29 cellular contexts compared by ENCODE assay signal in the genomic region with DNA sequence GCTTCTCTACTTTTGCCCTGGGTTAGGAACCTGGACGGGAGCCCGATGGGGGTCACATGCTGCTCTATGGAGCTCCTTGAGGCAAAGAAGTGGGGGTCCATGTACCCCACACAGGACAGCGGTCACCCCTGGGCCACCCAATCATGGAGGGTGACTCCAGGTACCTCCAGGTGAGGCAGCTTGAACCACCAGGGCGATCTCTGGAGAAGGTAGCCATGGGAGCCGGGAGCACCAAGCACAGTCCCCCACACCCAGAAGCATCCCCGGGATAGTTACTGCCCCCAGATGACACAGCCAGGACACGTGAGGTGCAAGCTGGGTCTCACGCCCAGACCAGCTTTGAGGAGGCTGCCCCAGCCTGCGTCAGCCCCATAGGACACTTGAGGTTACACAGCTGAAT. TPM values are rescaled to one million over a fixed set of nuclear protein-coding genes. Genes with fewer than 3 reads are reported as not detected.
"Had no signal": no experiment of that assay in that cellular context is flagged by ENCODE, and none has a peak within 500 bp of the region (broad histone marks: within the 10 kb centered on the region; RNA-seq: fewer than 3 reads in every experiment).

No MANE protein-coding gene starts in this region.

- H3K9me3 ChIP-seq: suprapubic skin, testis, thoracic aorta, thyroid gland, uterus, vagina had no signal

- DNase-seq: stimulated activated CD4-positive, alpha-beta T cell treated with anti-CD3 and anti-CD28 coated beads, Interleukin-2, amount 100 ng/mL, for 48 hours; stimulated activated CD4-positive, alpha-beta T cell treated with anti-CD3 and anti-CD28 coated beads, Interleukin-4, amount 100 ng/mL, for 1 hour; stimulated activated CD4-positive, alpha-beta T cell treated with anti-CD3 and anti-CD28 coated beads, Interleukin-4, amount 100 ng/mL, for 24 hours; stimulated activated CD4-positive, alpha-beta T cell treated with anti-CD3 and anti-CD28 coated beads, Interleukin-4, amount 100 ng/mL, for 4 hours; stimulated activated CD8-positive, alpha-beta memory T cell treated with anti-CD3 and anti-CD28 coated beads, Interleukin-4, amount 100 ng/mL, for 48 hours; stimulated activated naive B cell treated with anti-CD40 and anti-IgM and Interleukin-4, amounts not matched to agents 10 μg/mL and 1 μg/mL and 100 μg/mL, for 72 hours; stimulated activated naive CD4-positive, alpha-beta T cell; stimulated activated naive CD4-positive, alpha-beta T cell treated with Interleukin-2 at 50 U/mL for 16 hours; stimulated activated naive CD8-positive, alpha-beta T cell treated with anti-CD3 and anti-CD28 coated beads, Interleukin-15, amount 100 ng/mL, for 72 hours; stimulated activated naive CD8-positive, alpha-beta T cell treated with anti-CD3 and anti-CD28 coated beads, Interleukin-15, Interleukin-2, amounts not matched to agents 100 U/mL and 50 U/mL, for 24 hours; stomach; substantia nigra; testis; thyroid gland; transverse colon; trophoblast cell; upper lobe of left lung; upper lobe of right lung; uterus had no signal

- H3K4me3 Mint-ChIP-seq: stimulated activated effector memory CD8-positive, alpha-beta T cell treated with anti-CD3 and anti-CD28 coated beads, Interleukin-12 subunit alpha, Interleukin-12 subunit beta, amount 100 ng/mL, for 72 hours; stimulated activated memory B cell treated with anti-CD40 and anti-IgM and Interleukin-4, amounts not matched to agents 10 μg/mL and 1 μg/mL and 100 μg/mL, for 72 hours; stimulated activated naive B cell treated with anti-CD40 and anti-IgM and Interleukin-4, amounts not matched to agents 10 μg/mL and 1 μg/mL and 100 μg/mL, for 72 hours; stimulated activated naive CD8-positive, alpha-beta T cell treated with anti-CD3 and anti-CD28 coated beads, Interleukin-15, amount 100 ng/mL, for 72 hours; stimulated activated naive CD8-positive, alpha-beta T cell treated with anti-CD3 and anti-CD28 coated beads, Interleukin-15, Interleukin-2, amounts not matched to agents 100 ng/mL and 50 ng/mL, for 24 hours; type B pancreatic cell had no signal

- H3K4me3 ChIP-seq: stomach, suprapubic skin, testis, thoracic aorta, thyroid gland, tibial artery, tibial nerve, transverse colon, upper lobe of left lung, upper lobe of right lung, uterus, vagina had no signal

- H3K4me1 ChIP-seq: stomach, suprapubic skin, testis, thyroid gland, tibial artery, tibial nerve, transverse colon, upper lobe of left lung, upper lobe of right lung, uterus, vagina had no signal

- H3K27ac ChIP-seq: stomach, suprapubic skin, testis, thoracic aorta, thyroid gland, tibial artery, tibial nerve, transverse colon, upper lobe of left lung, upper lobe of right lung, uterus, vagina had no signal

- H3K9me3 Mint-ChIP-seq: stimulated activated effector memory CD8-positive, alpha-beta T cell treated with anti-CD3 and anti-CD28 coated beads, Interleukin-12 subunit alpha, Interleukin-12 subunit beta, amount 100 ng/mL, for 72 hours; stimulated activated memory B cell treated with anti-CD40 and anti-IgM and Interleukin-4, amounts not matched to agents 10 μg/mL and 1 μg/mL and 100 μg/mL, for 72 hours; stimulated activated naive CD8-positive, alpha-beta T cell treated with anti-CD3 and anti-CD28 coated beads, Interleukin-15, Interleukin-2, amounts not matched to agents 100 ng/mL and 50 ng/mL, for 24 hours had no signal

- H3K27me3 ChIP-seq: suprapubic skin, testis, thyroid gland, tibial nerve, transverse colon, upper lobe of left lung, upper lobe of right lung, uterus, vagina had no signal

- H3K27ac Mint-ChIP-seq: stimulated activated effector memory CD8-positive, alpha-beta T cell treated with anti-CD3 and anti-CD28 coated beads, Interleukin-12 subunit alpha, Interleukin-12 subunit beta, amount 100 ng/mL, for 72 hours; stimulated activated memory B cell treated with anti-CD40 and anti-IgM and Interleukin-4, amounts not matched to agents 10 μg/mL and 1 μg/mL and 100 μg/mL, for 72 hours; stimulated activated naive B cell treated with anti-CD40 and anti-IgM and Interleukin-4, amounts not matched to agents 10 μg/mL and 1 μg/mL and 100 μg/mL, for 72 hours; stimulated activated naive CD8-positive, alpha-beta T cell treated with anti-CD3 and anti-CD28 coated beads, Interleukin-15, amount 100 ng/mL, for 72 hours; stimulated activated naive CD8-positive, alpha-beta T cell treated with anti-CD3 and anti-CD28 coated beads, Interleukin-15, Interleukin-2, amounts not matched to agents 100 ng/mL and 50 ng/mL, for 24 hours; type B pancreatic cell had no signal

- H3K4me1 Mint-ChIP-seq: stimulated activated effector memory CD8-positive, alpha-beta T cell treated with anti-CD3 and anti-CD28 coated beads, Interleukin-12 subunit alpha, Interleukin-12 subunit beta, amount 100 ng/mL, for 72 hours; stimulated activated memory B cell treated with anti-CD40 and anti-IgM and Interleukin-4, amounts not matched to agents 10 μg/mL and 1 μg/mL and 100 μg/mL, for 72 hours; stimulated activated naive B cell treated with anti-CD40 and anti-IgM and Interleukin-4, amounts not matched to agents 10 μg/mL and 1 μg/mL and 100 μg/mL, for 72 hours; stimulated activated naive CD8-positive, alpha-beta T cell treated with anti-CD3 and anti-CD28 coated beads, Interleukin-15, amount 100 ng/mL, for 72 hours had no signal

- H3K27me3 Mint-ChIP-seq: stimulated activated naive B cell treated with anti-CD40 and anti-IgM and Interleukin-4, amounts not matched to agents 10 μg/mL and 1 μg/mL and 100 μg/mL, for 72 hours; stimulated activated naive CD8-positive, alpha-beta T cell treated with anti-CD3 and anti-CD28 coated beads, Interleukin-15, amount 100 ng/mL, for 72 hours; stimulated activated naive CD8-positive, alpha-beta T cell treated with anti-CD3 and anti-CD28 coated beads, Interleukin-15, Interleukin-2, amounts not matched to agents 100 ng/mL and 50 ng/mL, for 24 hours had no signal

- H3K36me3 ChIP-seq: stomach, suprapubic skin, thoracic aorta, thyroid gland, tibial artery, tibial nerve, transverse colon, upper lobe of left lung, upper lobe of right lung, uterus, vagina had no signal

- H3K36me3 Mint-ChIP-seq: stimulated activated effector memory CD8-positive, alpha-beta T cell treated with anti-CD3 and anti-CD28 coated beads, Interleukin-12 subunit alpha, Interleukin-12 subunit beta, amount 100 ng/mL, for 72 hours; type B pancreatic cell had no signal

- ATAC-seq: stimulated activated effector memory CD8-positive, alpha-beta T cell treated with anti-CD3 and anti-CD28 coated beads, Interleukin-12 subunit alpha, Interleukin-12 subunit beta, amount 100 ng/mL, for 72 hours; stimulated activated memory B cell treated with anti-CD40 and anti-IgM and Interleukin-4, amounts not matched to agents 10 μg/mL and 1 μg/mL and 100 μg/mL, for 72 hours; stimulated activated naive B cell treated with anti-CD40 and anti-IgM and Interleukin-4, amounts not matched to agents 10 μg/mL and 1 μg/mL and 100 μg/mL, for 72 hours; stimulated activated naive CD8-positive, alpha-beta T cell treated with anti-CD3 and anti-CD28 coated beads, Interleukin-15, amount 100 ng/mL, for 72 hours; stimulated activated naive CD8-positive, alpha-beta T cell treated with anti-CD3 and anti-CD28 coated beads, Interleukin-15, Interleukin-2, amounts not matched to agents 100 U/mL and 50 U/mL, for 24 hours; upper lobe of right lung had no signal

- FAIRE-seq: urothelium cell line had no signal

RNA-seq across cellular contexts. Expression of a gene that starts 58.4 kb away (rescaled TPM):
- total RNA-seq: thoracic aorta had no signal
